In genomic region chr10:44752451-44753441, GRCh38 we compare ENCODE assay signal across 10 cellular contexts.
A peak's percentile ranks its signal among the peaks of the same experiment; 100 is the strongest.
DNase-seq lines count a peak whose midpoint lies in the region; ATAC-seq, FAIRE-seq and TF ChIP-seq lines count a peak whose summit lies in the region.
"Had no signal": no experiment of that assay in that cellular context is flagged by ENCODE, and none has a peak within 500 bp of the region (broad histone marks: within the 10 kb centered on the region; RNA-seq: fewer than 3 reads in every experiment).

No MANE protein-coding gene starts in this region.

- peaks cover 0 to 7% (median 0%) of the 10 kb centered on the region in 3 experiments; a peak in 1 of 7 replicates for H3K36me3 Mint-ChIP-seq in H9 (ENCODE audit: insufficient read depth in 1 of 3, low read depth in 3 of 3)
- no peaks in the 10 kb centered on the region for H3K36me3 Mint-ChIP-seq in activated T-cell treated with anti-CD3 and anti-CD28 coated beads, Interleukin-2, amount 50 U/mL, for 4 hours (ENCODE audit: insufficient read depth)

- H2AK5ac ChIP-seq in H9 (ENCODE audit: insufficient read length, low read length), result no peak overlapping the region

- no peak overlapping the region for H3K23ac ChIP-seq in H9 (ENCODE audit: insufficient read length, low read depth, low read length)

- peaks cover 5 to 6% of the 10 kb centered on the region in 2 experiments; a peak in 3 of 5 replicates for H3K9me3 Mint-ChIP-seq in H9
- H3K9me3 Mint-ChIP-seq in activated T-cell treated with anti-CD3 and anti-CD28 coated beads, Interleukin-2, amount 50 U/mL, for 4 hours, result no peaks in the 10 kb centered on the region

- H2BK120ac ChIP-seq in H9 (ENCODE audit: low read depth, low read length, poor library complexity, severe bottlenecking), result no peak overlapping the region

- no peak overlapping the region for H3K4me2 ChIP-seq in H9 (ENCODE audit: insufficient read depth, insufficient read length, low read length)

- peaks cover 10 to 43% of the 10 kb centered on the region in 2 donors for H3K4me1 ChIP-seq in thoracic aorta (ENCODE audit: control insufficient read depth in 1 of 2, low read depth in 2 of 2)
- H3K4me1 ChIP-seq in H9 (ENCODE audit: insufficient read depth, low read length), result no peaks in the 10 kb centered on the region
- H3K4me1 ChIP-seq: upper lobe of right lung had no signal

- no peak overlapping the region for H3K9ac ChIP-seq in H9 (ENCODE audit: extremely low read depth, insufficient read length, low read length)

- no peak for DNase-seq in HEK293T (ENCODE audit: extremely low spot score)
- peak; percentile 46 to 48 for DNase-seq in SHP77 (lab: John Stamatoyannopoulos, UW)
- peak; percentile 83 to 91 for DNase-seq in foreskin fibroblast
- DNase-seq in thoracic aorta (ENCODE audit: low spot score), result no peak
- no peak for DNase-seq in H9
- DNase-seq in activated T-cell treated with anti-CD3 and anti-CD28 coated beads, Interleukin-2, amount 50 U/mL, for 4 hours, result no peak
- DNase-seq in frontal cortex (ENCODE audit: low spot score in 2 of 2), result no peak
- DNase-seq: activated CD4-positive, alpha-beta T cell treated with anti-CD3 and anti-CD28 coated beads for 48 hours; left cardiac atrium; upper lobe of right lung had no signal

- H3K9me3 ChIP-seq in thoracic aorta (peaks cover 4% of the 10 kb centered on the region), H9 (ENCODE audit: control insufficient read depth, low read depth, low read length) (no peaks in the 10 kb centered on the region)
- H3K9me3 ChIP-seq: upper lobe of right lung had no signal

- H3K36me3 ChIP-seq in thoracic aorta, result no peaks in the 10 kb centered on the region
- H3K36me3 ChIP-seq: upper lobe of right lung had no signal

- H2BK15ac ChIP-seq in H9 (ENCODE audit: low read depth, low read length), result no peak overlapping the region

- FAIRE-seq in frontal cortex (lab: Jason Lieb, UNC), result no peak

- H3K18ac ChIP-seq in H9 (ENCODE audit: insufficient read length, low read depth, low read length), result no peak overlapping the region

- H3K27me3 ChIP-seq in thoracic aorta (replicated peaks; ENCODE audit: insufficient read depth) (no peaks in the 10 kb centered on the region), H9 (ENCODE audit: insufficient read depth, low read length) (no peaks in the 10 kb centered on the region)
- H3K27me3 ChIP-seq: upper lobe of right lung had no signal

- 0 out of 2 replicates have a peak, but pooled peaks cover 2% of the 10 kb centered on the region for H3K27me3 Mint-ChIP-seq in H9 (ENCODE audit: low read depth)
- H3K27me3 Mint-ChIP-seq in activated T-cell treated with anti-CD3 and anti-CD28 coated beads, Interleukin-2, amount 50 U/mL, for 4 hours (ENCODE audit: low read depth), result no peaks in the 10 kb centered on the region

- H2BK5ac ChIP-seq in H9 (ENCODE audit: insufficient read length, low read length), result no peak overlapping the region

- H4K91ac ChIP-seq in H9 (ENCODE audit: insufficient read length, low read depth, low read length), result no peak overlapping the region

- no peaks in the 10 kb centered on the region for H3K79me2 ChIP-seq in H9 (ENCODE audit: insufficient read depth, low read length)

- H2AFZ ChIP-seq in H9 (ENCODE audit: low read length), result no peak overlapping the region

- peak; percentile 76 for ATAC-seq in thoracic aorta (ENCODE audit: insufficient number of reproducible peaks, low FRiP score, low read depth)
- no peak for ATAC-seq in activated T-cell treated with anti-CD3 and anti-CD28 coated beads, Interleukin-2, amount 50 U/mL, for 4 hours
- ATAC-seq: upper lobe of right lung had no signal

- no peaks in the 10 kb centered on the region for H4K20me1 ChIP-seq in H9 (ENCODE audit: control insufficient read depth, insufficient read depth, insufficient read length)

- no CpG with 5 or more reads among the region's 4 CpGs for WGBS in H9 (ENCODE audit: extremely low coverage, insufficient read length, low lambda C conversion rate)

- H3K4ac ChIP-seq in H9 (ENCODE audit: low read depth, low read length), result no peak overlapping the region

- H2BK20ac ChIP-seq in H9 (ENCODE audit: low read depth, low read length, poor library complexity, severe bottlenecking), result no peak overlapping the region

- TF ChIP-seq CTCF in foreskin fibroblast (IDR thresholded peaks at IDR 0.05; ENCODE audit: low read depth, low read length) (no peak), thoracic aorta (IDR thresholded peaks at IDR 0.05) (no peak), H9 (conservative IDR thresholded peaks at IDR 0.05) (no peak)

- POLR2A ChIA-PET in HEK293T (lab: Yijun Ruan, JAX), result interaction anchor here (0.9 kb wide), 1 partner anchor 106 kb away, joined by 3 read pairs; no protein-coding TSS in a partner anchor

- CTCF ChIA-PET in HEK293T (lab: Yijun Ruan, JAX), result no interaction called here

- no peak overlapping the region for H3K14ac ChIP-seq in H9 (ENCODE audit: insufficient read depth, low read length)

- H3K56ac ChIP-seq in H9 (ENCODE audit: insufficient read length, low read depth, low read length), result no peak overlapping the region

- H4K5ac ChIP-seq in H9 (ENCODE audit: insufficient read length, low read depth, low read length), result no peak overlapping the region

- H3K27ac ChIP-seq in thoracic aorta (no peak overlapping the region), H9 (ENCODE audit: insufficient read length, low read depth, low read length) (no peak overlapping the region)
- H3K27ac ChIP-seq: upper lobe of right lung had no signal

- no peaks in the 10 kb centered on the region for H3K23me2 ChIP-seq in H9 (ENCODE audit: insufficient read length, low read depth, low read length, poor library complexity, severe bottlenecking)

- H3K79me1 ChIP-seq in H9 (ENCODE audit: insufficient read depth, low read depth, low read length, poor library complexity, severe bottlenecking), result no peaks in the 10 kb centered on the region

- 0 out of 4 replicates have a peak, but pooled peaks cover 0 to 3% of the 10 kb centered on the region in 2 experiments for H3K4me1 Mint-ChIP-seq in H9
- H3K4me1 Mint-ChIP-seq in activated T-cell treated with anti-CD3 and anti-CD28 coated beads, Interleukin-2, amount 50 U/mL, for 4 hours (ENCODE audit: low read depth), result no peaks in the 10 kb centered on the region

- no peak overlapping the region for H2BK12ac ChIP-seq in H9 (ENCODE audit: insufficient read length, low read depth, low read length)

- H3K4me3 Mint-ChIP-seq in H9, result no peak overlapping the region
- no peak overlapping the region for H3K4me3 Mint-ChIP-seq in activated T-cell treated with anti-CD3 and anti-CD28 coated beads, Interleukin-2, amount 50 U/mL, for 4 hours

- H3T11ph ChIP-seq in H9 (ENCODE audit: low read length), result no peak overlapping the region

- H3K4me3 ChIP-seq in foreskin fibroblast (ENCODE audit: low read depth in 1 of 2, low read length in 2 of 2), result no peak overlapping the region
- no peak overlapping the region for H3K4me3 ChIP-seq in thoracic aorta
- H3K4me3 ChIP-seq: upper lobe of right lung had no signal

- no peak overlapping the region for H4K8ac ChIP-seq in H9 (replicated peaks; ENCODE audit: insufficient read length, low read depth, low read length)

- H3K27ac Mint-ChIP-seq in H9, result peak overlapping the region in 1 of 3 experiments; percentile 44; a peak in 1 of 7 replicates

TF ChIP-seq in HEK293T, 16 proteins besides CTCF, POLR2A, EP300 and RAD21:
- TF ChIP-seq SUZ12 (IDR thresholded peaks at IDR 0.05), result no peak
- no peak for TF ChIP-seq TARDBP (IDR thresholded peaks at IDR 0.05)
- no peak for TF ChIP-seq ZNF384 (IDR thresholded peaks at IDR 0.05)
- TF ChIP-seq FOXA1 (IDR thresholded peaks at IDR 0.05), result no peak; the same call in 1 of the 2 replicates
- no peak for TF ChIP-seq ELF4 (IDR thresholded peaks at IDR 0.05)
- no peak for TF ChIP-seq FOXM1 (IDR thresholded peaks at IDR 0.05; ENCODE audit: borderline replicate concordance)
- TF ChIP-seq ARNT (IDR thresholded peaks at IDR 0.05), result 0 out of 2 replicates have a peak, but pooled peaks have one; percentile 10
- no peak for TF ChIP-seq NFRKB (IDR thresholded peaks at IDR 0.05)
- TF ChIP-seq LEF1 (IDR thresholded peaks at IDR 0.05; ENCODE audit: borderline replicate concordance), result no peak
- no peak for TF ChIP-seq HDGF (IDR thresholded peaks at IDR 0.05; ENCODE audit: borderline replicate concordance)
- TF ChIP-seq L3MBTL2 (conservative IDR thresholded peaks at IDR 0.05), result peak; percentile 22; the same call in 1 of the 2 replicates
- TF ChIP-seq BHLHE40 (IDR thresholded peaks at IDR 0.05; ENCODE audit: borderline replicate concordance), result no peak
- TF ChIP-seq FOXK2 (IDR thresholded peaks at IDR 0.05), result no peak
- TF ChIP-seq CTBP1 (IDR thresholded peaks at IDR 0.05; ENCODE audit: borderline replicate concordance), result peak; percentile 94
- TF ChIP-seq SP1 (IDR thresholded peaks at IDR 0.05), result no peak
- peak; percentile 88 for TF ChIP-seq PKNOX1 (IDR thresholded peaks at IDR 0.05)
TF ChIP-seq in HEK293T: peak in this region for 4.

Comparison
In these comparisons a context has a peak if more than half of its experiments do, and no peak if none do; other contexts are left out.
1. DNase-seq: peak in SHP77 (2 of 2) and foreskin fibroblast (2 of 2); none in HEK293T (single experiment), thoracic aorta (single experiment), H9 (single experiment), activated T-cell treated with anti-CD3 and anti-CD28 coated beads, Interleukin-2, amount 50 U/mL, for 4 hours (single experiment) and frontal cortex (0 of 2).